In genomic region chr14:22875003-22875747, GRCh38 we compare ENCODE assay signal across 1 cellular context.
TF ChIP-seq lines count a peak whose summit lies in the region.

No MANE protein-coding gene starts in this region.

TF ChIP-seq in Ishikawa, 13 proteins besides CTCF, POLR2A, EP300 and RAD21:
- no peak for TF ChIP-seq ZBTB7A (IDR thresholded peaks at IDR 0.05; ENCODE audit: low read depth)
- no peak for TF ChIP-seq CREB1 (IDR thresholded peaks at IDR 0.05; ENCODE audit: low read depth)
- TF ChIP-seq REST (IDR thresholded peaks at IDR 0.05; ENCODE audit: low read depth): 0 out of 2 replicates have a peak, but pooled peaks have one; percentile 15
TF ChIP-seq in Ishikawa: peak in this region for 1.
